21 cellular contexts compared by ENCODE assay signal in the genomic region with DNA sequence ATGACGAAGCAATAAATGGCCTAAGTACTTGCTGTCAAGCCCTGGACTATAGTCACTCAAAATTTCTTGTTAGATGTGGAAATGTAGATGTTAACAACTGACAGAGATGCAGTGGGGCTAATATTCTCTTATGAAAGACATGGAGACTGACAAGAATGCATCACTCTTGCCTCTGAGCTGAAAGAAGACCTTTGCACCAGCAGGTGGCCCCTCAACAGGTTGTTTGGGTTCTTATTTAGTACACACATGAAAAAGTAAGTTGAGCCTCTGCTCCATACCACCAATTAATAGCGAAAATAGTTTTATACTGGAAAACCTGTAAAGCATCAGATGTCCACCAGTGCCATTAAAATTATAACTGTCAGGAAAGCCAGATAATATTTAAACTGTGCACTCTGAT. TPM values are rescaled to one million over a fixed set of nuclear protein-coding genes. Genes with fewer than 3 reads are reported as not detected.
DNase-seq lines count a peak whose midpoint lies in the region; TF ChIP-seq lines count a peak whose summit lies in the region.
"Had no signal": no experiment of that assay in that cellular context is flagged by ENCODE, and none has a peak within 500 bp of the region (broad histone marks: within the 10 kb centered on the region; RNA-seq: fewer than 3 reads in every experiment).

No MANE protein-coding gene starts in this region.

- H3K4me1 ChIP-seq in SJCRH30 (peaks cover 11% of the 10 kb centered on the region), fibroblast of lung (ENCODE audit: control insufficient read depth, extremely low read depth, insufficient read depth, low read length) (peaks cover 8% of the 10 kb centered on the region), smooth muscle cell (ENCODE audit: low read depth) (peaks cover 26% of the 10 kb centered on the region)
- H3K4me1 ChIP-seq: breast epithelium, vagina had no signal

- 82% methylated on average over 2 of the region's 2 CpGs for WGBS in smooth muscle cell (ENCODE audit: low lambda C conversion rate)

- DNase-seq in NOMO-1 treated with DMSO at 0.1 percent for 48 hours (lab: John Stamatoyannopoulos, UW; ENCODE audit: unreplicated experiment) (peak; percentile 1), NOMO-1 (lab: John Stamatoyannopoulos, UW; ENCODE audit: unreplicated experiment in 2 of 2) (no peak), SJCRH30 (no peak), fibroblast of lung (ENCODE audit: low read depth in 2 of 2) (no peak), smooth muscle cell (lab: John Stamatoyannopoulos, UW; ENCODE audit: unreplicated experiment) (no peak), NCI-H1105 (lab: John Stamatoyannopoulos, UW) (no peak), NCI-H1436 treated with DMSO at 0.1 percent for 48 hours (lab: John Stamatoyannopoulos, UW) (no peak), HEK293T (ENCODE audit: extremely low spot score) (no peak)
- DNase-seq: activated naive CD8-positive, alpha-beta T cell treated with anti-CD3 and anti-CD28 coated beads for 36 hours; gastrocnemius medialis; left cardiac atrium; NCI-H1048; NCI-H2029 treated with DMSO at 0.1 percent for 48 hours; stimulated activated CD4-positive, alpha-beta T cell treated with anti-CD3 and anti-CD28 coated beads, Interleukin-12 subunit alpha, Interleukin-12 subunit beta, amount 100 ng/mL, for 4 hours; stimulated activated CD8-positive, alpha-beta memory T cell treated with anti-CD3 and anti-CD28 coated beads, Interleukin-4, amount 100 ng/mL, for 48 hours had no signal

- TF ChIP-seq CTCF in fibroblast of lung (conservative IDR thresholded peaks at IDR 0.05 in 1 of 2, IDR thresholded peaks at IDR 0.05 in 1 of 2; ENCODE audit: low read depth in 1 of 2, low read length in 2 of 2) (no peak), smooth muscle cell (IDR thresholded peaks at IDR 0.05; ENCODE audit: borderline replicate concordance, insufficient read depth, poor library complexity, severe bottlenecking) (no peak)

- H4K20me1 ChIP-seq in fibroblast of lung (ENCODE audit: control insufficient read depth, extremely low read depth, insufficient read depth, low read length) = no peaks in the 10 kb centered on the region
- H4K20me1 ChIP-seq in smooth muscle cell (ENCODE audit: low read depth) = no peaks in the 10 kb centered on the region
- H4K20me1 ChIP-seq: BLaER1 treated with 17β-estradiol and CSF1 and Interleukin-3, amounts not matched to agents 10 nM and 100 nM had no signal

- H3K4me3 ChIP-seq in SJCRH30 (no peak overlapping the region), fibroblast of lung (replicated peaks in 1 of 4; ENCODE audit: control extremely low read depth in 1 of 4, insufficient read depth in 1 of 4, low read depth in 3 of 4, low read length in 4 of 4) (no peak overlapping the region), smooth muscle cell (no peak overlapping the region)
- H3K4me3 ChIP-seq: BLaER1 treated with 17β-estradiol and CSF1 and Interleukin-3, amounts not matched to agents 10 nM and 100 nM; breast epithelium; gastrocnemius medialis; GM12878; vagina had no signal

- no peaks in the 10 kb centered on the region for H3K79me2 ChIP-seq in fibroblast of lung (ENCODE audit: control insufficient read depth, insufficient read depth, low read length)
- H3K79me2 ChIP-seq in smooth muscle cell (ENCODE audit: low read depth) = no peaks in the 10 kb centered on the region

- H3K36me3 ChIP-seq in SJCRH30 (no peaks in the 10 kb centered on the region), fibroblast of lung (ENCODE audit: control insufficient read depth, insufficient read depth, low read length) (no peaks in the 10 kb centered on the region), smooth muscle cell (ENCODE audit: low read depth) (no peaks in the 10 kb centered on the region)
- H3K36me3 ChIP-seq: BLaER1 treated with 17β-estradiol and CSF1 and Interleukin-3, amounts not matched to agents 10 nM and 100 nM; breast epithelium; gastrocnemius medialis; vagina had no signal

- H2AFZ ChIP-seq in fibroblast of lung (ENCODE audit: low read length) (no peak overlapping the region), smooth muscle cell (ENCODE audit: low read depth) (no peak overlapping the region)

- peaks cover 16% of the 10 kb centered on the region for H3F3A ChIP-seq in smooth muscle cell (ENCODE audit: low read depth)

- H3K27ac ChIP-seq in SJCRH30 = peak overlapping the region; percentile 71
- H3K27ac ChIP-seq in fibroblast of lung (ENCODE audit: insufficient read depth, low read length) = peak overlapping the region; percentile 56
- peak overlapping the region; percentile 94 for H3K27ac ChIP-seq in smooth muscle cell (ENCODE audit: low read depth)
- H3K27ac ChIP-seq: breast epithelium, KMS-11, vagina had no signal

- CTCF ChIA-PET in HEK293T (lab: Yijun Ruan, JAX) = no interaction called here

- no peak overlapping the region for H3K9ac ChIP-seq in fibroblast of lung (ENCODE audit: insufficient read depth, low read length)
- H3K9ac ChIP-seq in smooth muscle cell (ENCODE audit: low read depth) = no peak overlapping the region
- H3K9ac ChIP-seq: KMS-11 had no signal

- POLR2A ChIA-PET in HEK293T (lab: Yijun Ruan, JAX) = no interaction called here

- no peaks in the 10 kb centered on the region for H3K9me3 ChIP-seq in SJCRH30 (replicated peaks)
- H3K9me3 ChIP-seq in fibroblast of lung (ENCODE audit: control insufficient read depth, insufficient read depth, low read depth, low read length) = no peaks in the 10 kb centered on the region
- H3K9me3 ChIP-seq in smooth muscle cell (replicated peaks; ENCODE audit: low read depth) = no peaks in the 10 kb centered on the region
- H3K9me3 ChIP-seq: BLaER1 treated with 17β-estradiol and CSF1 and Interleukin-3, amounts not matched to agents 10 nM and 100 nM; breast epithelium; gastrocnemius medialis; vagina had no signal

- no peak overlapping the region for H3K4me2 ChIP-seq in fibroblast of lung (ENCODE audit: extremely low read depth, insufficient read depth, low read length)
- H3K4me2 ChIP-seq in smooth muscle cell = no peak overlapping the region
- H3K4me2 ChIP-seq: KMS-11 had no signal

- H3K27me3 ChIP-seq in SJCRH30 (no peaks in the 10 kb centered on the region), fibroblast of lung (ENCODE audit: control insufficient read depth, insufficient read depth, low read length) (no peaks in the 10 kb centered on the region), smooth muscle cell (ENCODE audit: low read depth) (no peaks in the 10 kb centered on the region)
- H3K27me3 ChIP-seq: BLaER1 treated with 17β-estradiol and CSF1 and Interleukin-3, amounts not matched to agents 10 nM and 100 nM; breast epithelium; gastrocnemius medialis; vagina had no signal

TF ChIP-seq in HEK293T, 16 proteins besides CTCF, POLR2A, EP300 and RAD21:
- TF ChIP-seq CTBP1 (IDR thresholded peaks at IDR 0.05; ENCODE audit: borderline replicate concordance) = no peak
- no peak for TF ChIP-seq ELF4 (IDR thresholded peaks at IDR 0.05)
- TF ChIP-seq, protein P1, sequence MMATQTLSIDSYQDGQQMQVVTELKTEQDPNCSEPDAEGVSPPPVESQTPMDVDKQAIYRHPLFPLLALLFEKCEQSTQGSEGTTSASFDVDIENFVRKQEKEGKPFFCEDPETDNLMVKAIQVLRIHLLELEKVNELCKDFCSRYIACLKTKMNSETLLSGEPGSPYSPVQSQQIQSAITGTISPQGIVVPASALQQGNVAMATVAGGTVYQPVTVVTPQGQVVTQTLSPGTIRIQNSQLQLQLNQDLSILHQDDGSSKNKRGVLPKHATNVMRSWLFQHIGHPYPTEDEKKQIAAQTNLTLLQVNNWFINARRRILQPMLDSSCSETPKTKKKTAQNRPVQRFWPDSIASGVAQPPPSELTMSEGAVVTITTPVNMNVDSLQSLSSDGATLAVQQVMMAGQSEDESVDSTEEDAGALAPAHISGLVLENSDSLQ (IDR thresholded peaks at IDR 0.05) = no peak
- no peak for TF ChIP-seq BHLHE40 (IDR thresholded peaks at IDR 0.05; ENCODE audit: borderline replicate concordance)
- no peak for TF ChIP-seq NFRKB (IDR thresholded peaks at IDR 0.05)
- no peak for TF ChIP-seq ZNF384 (IDR thresholded peaks at IDR 0.05)

RNA-seq across cellular contexts. Expression of a gene that starts 26.2 kb away (rescaled TPM):
- 0.91 and 1.1 TPM in 2 replicates for total RNA-seq in SJCRH30 (2014; rRNA removed; shearing (Covaris generic))
- total RNA-seq in fibroblast of lung (3.9 and 5.9 TPM in 2 replicates), smooth muscle cell (0.76 TPM in 1 of 2 replicates, not detected in the other)
- polyA plus RNA-seq in fibroblast of lung (0.17 and 2.8 TPM in 2 replicates), smooth muscle cell (not detected in 2 replicates)
- 0.17 and 4.3 TPM in 2 replicates for polyA plus RNA-seq in fibroblast of lung (2012)
- 30.6 TPM in 1 of 2 replicates, not detected in the other for polyA minus RNA-seq in fibroblast of lung (ENCODE audit: low replicate concordance)
- total RNA-seq: A172 had no signal
